Comparison of ENCODE assay signal across 8 cellular contexts in the genomic region with DNA sequence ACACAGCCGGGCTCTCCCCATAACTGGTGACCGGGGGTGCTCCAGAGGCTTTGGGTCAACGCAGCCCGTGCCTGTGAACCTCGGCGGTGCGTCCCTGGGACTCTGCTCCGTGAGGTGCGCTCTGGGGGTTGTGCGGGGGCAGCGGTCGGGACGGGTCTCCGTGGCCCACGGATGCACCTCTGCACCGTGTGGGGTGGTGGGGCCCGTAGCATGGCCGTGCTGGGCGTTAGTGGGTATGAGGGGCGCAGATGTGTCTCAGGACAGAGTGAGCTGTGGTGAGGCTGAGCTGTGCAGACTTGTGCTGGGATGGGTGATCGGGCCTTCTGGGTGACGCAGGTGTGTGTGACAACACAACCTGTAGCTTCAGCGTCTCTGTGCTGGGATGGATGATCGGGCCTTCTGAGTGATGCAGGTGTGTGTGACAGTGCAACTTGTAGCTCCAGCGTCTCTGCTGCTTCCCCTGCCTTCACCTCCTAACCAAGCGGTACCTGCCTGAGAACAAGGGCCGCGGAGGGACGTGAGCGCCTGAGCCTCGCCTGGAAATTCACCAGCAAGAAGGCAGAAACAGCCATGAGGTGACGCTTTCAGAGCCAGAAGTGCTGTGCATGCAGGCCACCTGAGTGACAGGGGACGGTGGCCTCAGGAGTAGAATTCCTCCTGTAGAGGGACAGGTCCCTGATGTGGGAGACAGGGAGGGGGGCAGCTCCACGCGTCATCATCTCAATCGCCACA. TPM values are rescaled to one million over a fixed set of nuclear protein-coding genes. Genes with fewer than 3 reads are reported as not detected.
DNase-seq lines count a peak whose midpoint lies in the region; ATAC-seq and TF ChIP-seq lines count a peak whose summit lies in the region.

No MANE protein-coding gene starts in this region.

- H3K9me3 Mint-ChIP-seq in activated naive CD4-positive, alpha-beta T cell treated with anti-CD3 and anti-CD28 coated beads, Interleukin-2, amount 10 ng/mL, durations not matched to agents 7 days and 5 days: peaks cover 5% of the 10 kb centered on the region

- H3K36me3 Mint-ChIP-seq in activated naive CD4-positive, alpha-beta T cell treated with anti-CD3 and anti-CD28 coated beads, Interleukin-2, amount 10 ng/mL, durations not matched to agents 7 days and 5 days: peaks cover 29% of the 10 kb centered on the region

- peaks cover 3% of the 10 kb centered on the region; the same call in 1 of the 2 replicates for H3K9me3 ChIP-seq in SJSA1 (replicated peaks)
- no peaks in the 10 kb centered on the region for H3K9me3 ChIP-seq in esophagus muscularis mucosa
- no peaks in the 10 kb centered on the region for H3K9me3 ChIP-seq in neutrophil

- H3K4me1 Mint-ChIP-seq in activated naive CD4-positive, alpha-beta T cell treated with anti-CD3 and anti-CD28 coated beads, Interleukin-2, amount 10 ng/mL, durations not matched to agents 7 days and 5 days: peaks cover 22% of the 10 kb centered on the region

- TF ChIP-seq CTCF in esophagus muscularis mucosa (IDR thresholded peaks at IDR 0.05) (no peak), neutrophil (IDR thresholded peaks at IDR 0.05) (no peak)

- ATAC-seq in GM18498 (IDR thresholded peaks at IDR 0.05; ENCODE audit: unreplicated experiment): no peak

- 54% methylated on average over 13 of the region's 36 CpGs for WGBS in esophagus muscularis mucosa

- no peaks in the 10 kb centered on the region for H3K27me3 Mint-ChIP-seq in activated naive CD4-positive, alpha-beta T cell treated with anti-CD3 and anti-CD28 coated beads, Interleukin-2, amount 10 ng/mL, durations not matched to agents 7 days and 5 days

- CTCF ChIA-PET in activated naive CD4-positive, alpha-beta T cell treated with anti-CD3 and anti-CD28 coated beads, Interleukin-2, amount 10 ng/mL, durations not matched to agents 7 days and 5 days (lab: Charles Lee): no interaction called here

- H3K4me1 ChIP-seq in SJSA1 (replicated peaks) (peaks cover 4% of the 10 kb centered on the region; the same call in 1 of the 2 replicates), esophagus muscularis mucosa (peaks cover 5 to 11% (median 7%) of the 10 kb centered on the region in 4 donors), neutrophil (ENCODE audit: control insufficient read depth in 1 of 2, insufficient read depth in 1 of 2, low read depth in 1 of 2, low read length in 1 of 2) (peaks cover 0 to 10% of the 10 kb centered on the region in 2 experiments)

- H3K4me3 ChIP-seq in SJSA1 (peak overlapping the region; percentile 74), esophagus muscularis mucosa (peak overlapping the region; percentile 65 to 72 (median 67)), neutrophil (ENCODE audit: low read depth in 1 of 2, low read length in 1 of 2) (peak overlapping the region; percentile 53 to 59)

- peak overlapping the region; percentile 95 for H3K4me3 Mint-ChIP-seq in activated naive CD4-positive, alpha-beta T cell treated with anti-CD3 and anti-CD28 coated beads, Interleukin-2, amount 10 ng/mL, durations not matched to agents 7 days and 5 days

- TF ChIP-seq EP300 in esophagus muscularis mucosa (IDR thresholded peaks at IDR 0.05): no peak

- no peak for DNase-seq in activated naive CD4-positive, alpha-beta T cell treated with anti-CD3 and anti-CD28 coated beads, Interleukin-2, amount 10 ng/mL, durations not matched to agents 7 days and 5 days
- no peak for DNase-seq in activated naive CD4-positive, alpha-beta T cell treated with Interleukin-2 at 50 U/mL for 16 hours
- DNase-seq in SJSA1 (ENCODE audit: low read depth in 1 of 2, low spot score in 2 of 2) (no peak), esophagus muscularis mucosa (ENCODE audit: extremely low spot score) (no peak), NCI-H510A treated with DMSO at 0.1 percent for 48 hours (lab: John Stamatoyannopoulos, UW) (no peak), NCI-H2107 (lab: John Stamatoyannopoulos, UW) (no peak)

- intact Hi-C loops in esophagus muscularis mucosa (cut with DNase I): no loop called here

- H3K36me3 ChIP-seq in SJSA1: peaks cover 13% of the 10 kb centered on the region
- peaks cover 0 to 18% (median 11%) of the 10 kb centered on the region in 4 donors for H3K36me3 ChIP-seq in esophagus muscularis mucosa
- H3K36me3 ChIP-seq in neutrophil: no peaks in the 10 kb centered on the region

- H3K27me3 ChIP-seq in SJSA1 (replicated peaks) (no peaks in the 10 kb centered on the region), esophagus muscularis mucosa (no peaks in the 10 kb centered on the region), neutrophil (peaks cover 8% of the 10 kb centered on the region)

- H3K27ac Mint-ChIP-seq in activated naive CD4-positive, alpha-beta T cell treated with anti-CD3 and anti-CD28 coated beads, Interleukin-2, amount 10 ng/mL, durations not matched to agents 7 days and 5 days: peak overlapping the region; percentile 96

- H3K27ac ChIP-seq in SJSA1 (peak overlapping the region; percentile 45; the same call in 1 of the 2 replicates), esophagus muscularis mucosa (replicated peaks in 1 of 4) (peak overlapping the region; percentile 84 to 88 (median 86)), neutrophil (no peak overlapping the region)

- TF ChIP-seq POLR2A in esophagus muscularis mucosa (IDR thresholded peaks at IDR 0.05; ENCODE audit: low read depth): no peak

RNA-seq across cellular contexts. Expression of gene ZNF331, which starts 0.6 kb away (rescaled TPM):
- 4.8 and 7.4 TPM in 2 replicates for total RNA-seq in SJSA1 (2014; rRNA removed; shearing (Covaris generic))
- total RNA-seq in esophagus muscularis mucosa: 10 to 100 TPM; 12.0 to 19.4 (median 16.3) TPM
